Comparison of ENCODE assay signal across 1 cellular context in the genomic region with DNA sequence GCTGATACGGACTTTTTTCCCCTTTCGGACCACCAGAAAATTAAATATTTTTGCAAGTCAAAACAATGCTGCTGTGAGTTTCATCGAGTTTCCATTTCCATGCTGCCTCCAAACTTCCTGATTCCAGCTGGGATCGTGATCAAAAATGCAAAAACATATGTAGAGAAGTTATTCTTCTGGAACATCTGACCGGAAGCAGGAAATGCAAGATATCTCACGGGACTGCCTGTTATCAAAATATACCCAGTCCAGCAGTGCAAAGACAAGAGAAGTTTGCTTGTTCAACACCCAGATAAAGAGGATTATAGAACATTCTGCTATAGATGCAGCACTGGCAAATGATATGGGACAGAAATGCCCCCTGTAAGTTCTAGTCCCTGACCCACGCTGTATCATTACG.
TF ChIP-seq lines count a peak whose summit lies in the region.

No MANE protein-coding gene starts in this region.

TF ChIP-seq in SK-N-SH treated with all-trans-retinoic acid at 6 μM for 48 hours, 23 proteins besides CTCF, POLR2A, EP300 and RAD21 (continued from another document):
- TF ChIP-seq PATZ1 (CRISPR knock-in tag; IDR thresholded peaks at IDR 0.05; ENCODE audit: borderline replicate concordance) = no peak
- TF ChIP-seq, protein P1, sequence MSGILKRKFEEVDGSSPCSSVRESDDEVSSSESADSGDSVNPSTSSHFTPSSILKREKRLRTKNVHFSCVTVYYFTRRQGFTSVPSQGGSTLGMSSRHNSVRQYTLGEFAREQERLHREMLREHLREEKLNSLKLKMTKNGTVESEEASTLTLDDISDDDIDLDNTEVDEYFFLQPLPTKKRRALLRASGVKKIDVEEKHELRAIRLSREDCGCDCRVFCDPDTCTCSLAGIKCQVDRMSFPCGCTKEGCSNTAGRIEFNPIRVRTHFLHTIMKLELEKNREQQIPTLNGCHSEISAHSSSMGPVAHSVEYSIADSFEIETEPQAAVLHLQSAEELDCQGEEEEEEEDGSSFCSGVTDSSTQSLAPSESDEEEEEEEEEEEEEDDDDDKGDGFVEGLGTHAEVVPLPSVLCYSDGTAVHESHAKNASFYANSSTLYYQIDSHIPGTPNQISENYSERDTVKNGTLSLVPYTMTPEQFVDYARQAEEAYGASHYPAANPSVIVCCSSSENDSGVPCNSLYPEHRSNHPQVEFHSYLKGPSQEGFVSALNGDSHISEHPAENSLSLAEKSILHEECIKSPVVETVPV (CRISPR knock-in tag; IDR thresholded peaks at IDR 0.05) = no peak
- no peak for TF ChIP-seq TCF4 (CRISPR knock-in tag; IDR thresholded peaks at IDR 0.05; ENCODE audit: borderline replicate concordance)
- no peak for TF ChIP-seq ISL1 (CRISPR knock-in tag; IDR thresholded peaks at IDR 0.05)
- TF ChIP-seq, protein P2, sequence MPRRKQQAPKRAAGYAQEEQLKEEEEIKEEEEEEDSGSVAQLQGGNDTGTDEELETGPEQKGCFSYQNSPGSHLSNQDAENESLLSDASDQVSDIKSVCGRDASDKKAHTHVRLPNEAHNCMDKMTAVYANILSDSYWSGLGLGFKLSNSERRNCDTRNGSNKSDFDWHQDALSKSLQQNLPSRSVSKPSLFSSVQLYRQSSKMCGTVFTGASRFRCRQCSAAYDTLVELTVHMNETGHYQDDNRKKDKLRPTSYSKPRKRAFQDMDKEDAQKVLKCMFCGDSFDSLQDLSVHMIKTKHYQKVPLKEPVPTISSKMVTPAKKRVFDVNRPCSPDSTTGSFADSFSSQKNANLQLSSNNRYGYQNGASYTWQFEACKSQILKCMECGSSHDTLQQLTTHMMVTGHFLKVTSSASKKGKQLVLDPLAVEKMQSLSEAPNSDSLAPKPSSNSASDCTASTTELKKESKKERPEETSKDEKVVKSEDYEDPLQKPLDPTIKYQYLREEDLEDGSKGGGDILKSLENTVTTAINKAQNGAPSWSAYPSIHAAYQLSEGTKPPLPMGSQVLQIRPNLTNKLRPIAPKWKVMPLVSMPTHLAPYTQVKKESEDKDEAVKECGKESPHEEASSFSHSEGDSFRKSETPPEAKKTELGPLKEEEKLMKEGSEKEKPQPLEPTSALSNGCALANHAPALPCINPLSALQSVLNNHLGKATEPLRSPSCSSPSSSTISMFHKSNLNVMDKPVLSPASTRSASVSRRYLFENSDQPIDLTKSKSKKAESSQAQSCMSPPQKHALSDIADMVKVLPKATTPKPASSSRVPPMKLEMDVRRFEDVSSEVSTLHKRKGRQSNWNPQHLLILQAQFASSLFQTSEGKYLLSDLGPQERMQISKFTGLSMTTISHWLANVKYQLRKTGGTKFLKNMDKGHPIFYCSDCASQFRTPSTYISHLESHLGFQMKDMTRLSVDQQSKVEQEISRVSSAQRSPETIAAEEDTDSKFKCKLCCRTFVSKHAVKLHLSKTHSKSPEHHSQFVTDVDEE (CRISPR knock-in tag; IDR thresholded peaks at IDR 0.05) = no peak
- TF ChIP-seq ESRRG (CRISPR knock-in tag; IDR thresholded peaks at IDR 0.05) = no peak
- TF ChIP-seq ARNTL (CRISPR knock-in tag; IDR thresholded peaks at IDR 0.05; ENCODE audit: borderline replicate concordance, low read depth) = no peak
- no peak for TF ChIP-seq OSR1 (CRISPR knock-in tag; IDR thresholded peaks at IDR 0.05)
